33 cellular contexts compared by ENCODE assay signal in genomic region chr6:16828058-16828457, GRCh38.
"Had no signal": no experiment of that assay in that cellular context is flagged by ENCODE, and none has a peak within 500 bp of the region (broad histone marks: within the 10 kb centered on the region; RNA-seq: fewer than 3 reads in every experiment).

No MANE protein-coding gene starts in this region.

- H3K27me3 ChIP-seq: MG63, Peyer's patch, SJCRH30 had no signal

- DNase-seq: Kasumi-1, KG1, MG63, NCI-H1048, NCI-H1092 treated with DMSO at 0.1 percent for 48 hours, NCI-H1105 treated with DMSO at 0.1 percent for 48 hours, NCI-H1417, NCI-H1436, NCI-H146, NCI-H1694, NCI-H187, NCI-H1930, NCI-H2029 treated with DMSO at 0.1 percent for 48 hours, NCI-H2081 treated with DMSO at 0.1 percent for 48 hours, NCI-H2107, NCI-H2171, NCI-H226, NCI-H446 treated with DMSO at 0.1 percent for 48 hours, NCI-H510A, NCI-H524, NCI-H526, NCI-H69, NCI-H748 treated with DMSO at 0.1 percent for 48 hours, NCI-H82, OCI-M1, PC-3, Peyer's patch, Right ventricle myocardium superior, RPMI8226, SHP77 treated with DMSO at 0.1 percent for 48 hours, SJCRH30 had no signal

- H3K4me1 ChIP-seq: Peyer's patch, SJCRH30 had no signal

- H3K4me3 ChIP-seq: MG63, Peyer's patch, SJCRH30, SK-N-MC had no signal

- H3K9me3 ChIP-seq: MG63, Peyer's patch, SJCRH30 had no signal

- ATAC-seq: PC-3, SK-N-SH treated with all-trans-retinoic acid at 6 μM for 48 hours had no signal

- H3K27ac ChIP-seq: Peyer's patch, SJCRH30, SK-N-MC had no signal

- H3K36me3 ChIP-seq: MG63, Peyer's patch, SJCRH30 had no signal
